In genomic region chr6:75089921-75090320, GRCh38 we compare ENCODE assay signal across 15 cellular contexts.
A peak's percentile ranks its signal among the peaks of the same experiment; 100 is the strongest.
DNase-seq lines count a peak whose midpoint lies in the region; ATAC-seq and TF ChIP-seq lines count a peak whose summit lies in the region.
"Had no signal": no experiment of that assay in that cellular context is flagged by ENCODE, and none has a peak within 500 bp of the region (broad histone marks: within the 10 kb centered on the region; RNA-seq: fewer than 3 reads in every experiment).

No MANE protein-coding gene starts in this region.

- H3K36me3 ChIP-seq in H7 (replicated peaks; ENCODE audit: control insufficient read depth, insufficient read depth, low read length) (no peaks in the 10 kb centered on the region), gastroesophageal sphincter (peaks cover 0 to 26% of the 10 kb centered on the region in 2 donors), sigmoid colon (peaks cover 0 to 43% (median 16%) of the 10 kb centered on the region in 4 donors), uterus (no peaks in the 10 kb centered on the region)
- H3K36me3 ChIP-seq: BLaER1, HAP-1 had no signal

- intact Hi-C loops in sigmoid colon (cut with DNase I) (loop anchor here (10.0 kb wide), 2 partner anchors 215 to 675 kb away; no protein-coding TSS in a partner anchor), uterus (cut with DNase I; ENCODE audit: low total_unique reads) (no loop called here)

- H3K27ac ChIP-seq in gastroesophageal sphincter (peak overlapping the region; percentile 23 to 67 (median 54)), sigmoid colon (peak overlapping the region in 3 of 4 donors; percentile 22 to 44 (median 37)), uterus (peak overlapping the region; percentile 20 to 48)
- H3K27ac ChIP-seq: BLaER1 had no signal

- no peak for TF ChIP-seq CTCF in gastroesophageal sphincter (IDR thresholded peaks at IDR 0.05)
- no peak for TF ChIP-seq CTCF in sigmoid colon (IDR thresholded peaks at IDR 0.05)
- TF ChIP-seq CTCF in uterus (IDR thresholded peaks at IDR 0.05): no peak

- WGBS in gastroesophageal sphincter (ENCODE audit: low coverage in 1 of 2), 2 donors: 94% methylated on average over 7 of the region's 8 CpGs; no CpG with 5 or more reads in 1 of the 2 donors
- WGBS in sigmoid colon, 2 donors: 92% methylated on average over 8 of the region's 8 CpGs

- H3K4me1 ChIP-seq in gastroesophageal sphincter (peaks cover 0 to 47% (median under 1%) of the 10 kb centered on the region in 3 donors), sigmoid colon (peaks cover 0 to 28% (median 17%) of the 10 kb centered on the region in 4 donors), uterus (peaks cover 0 to 3% of the 10 kb centered on the region in 2 donors)
- H3K4me1 ChIP-seq: BLaER1 had no signal

- TF ChIP-seq EP300 in gastroesophageal sphincter (IDR thresholded peaks at IDR 0.05) (no peak), sigmoid colon (IDR thresholded peaks at IDR 0.05) (no peak)

- H3K27me3 ChIP-seq in H7 (ENCODE audit: control insufficient read depth, insufficient read depth, low read length) (0 out of 2 replicates have a peak, but pooled peaks cover under 1% of the 10 kb centered on the region), gastroesophageal sphincter (no peaks in the 10 kb centered on the region), sigmoid colon (no peaks in the 10 kb centered on the region), uterus (no peaks in the 10 kb centered on the region)
- H3K27me3 ChIP-seq: BLaER1 had no signal

- H3K9me3 ChIP-seq in gastroesophageal sphincter: no peaks in the 10 kb centered on the region
- no peaks in the 10 kb centered on the region for H3K9me3 ChIP-seq in sigmoid colon
- H3K9me3 ChIP-seq in uterus: no peaks in the 10 kb centered on the region
- H3K9me3 ChIP-seq: BLaER1, HAP-1 had no signal

- TF ChIP-seq POLR2A in gastroesophageal sphincter (IDR thresholded peaks at IDR 0.05): no peak
- TF ChIP-seq POLR2A in sigmoid colon (IDR thresholded peaks at IDR 0.05): no peak
- TF ChIP-seq POLR2A in uterus (IDR thresholded peaks at IDR 0.05): no peak

- no peak overlapping the region for H3K4me3 ChIP-seq in H7 (ENCODE audit: insufficient read depth, low read depth, low read length)
- H3K4me3 ChIP-seq in gastroesophageal sphincter: no peak overlapping the region
- no peak overlapping the region for H3K4me3 ChIP-seq in sigmoid colon
- H3K4me3 ChIP-seq in uterus: no peak overlapping the region
- H3K4me3 ChIP-seq: BLaER1, HAP-1 had no signal

- no peak for ATAC-seq in gastroesophageal sphincter

- DNase-seq in H7: peak; percentile 41
- DNase-seq in sigmoid colon: no peak
- no peak for DNase-seq in uterus
- DNase-seq in LoVo (ENCODE audit: low spot score): no peak
- DNase-seq in NOMO-1 treated with dmso at 0.1 percent for 144 hours (lab: John Stamatoyannopoulos, UW; ENCODE audit: unreplicated experiment): no peak
- DNase-seq in T-helper 9 cell: no peak
- DNase-seq: 8988T; AML-193; CD8-positive, alpha-beta memory T cell; DMS53; GF-D8; GOT3 had no signal
